Comparison of ENCODE assay signal across 17 cellular contexts in the genomic region with DNA sequence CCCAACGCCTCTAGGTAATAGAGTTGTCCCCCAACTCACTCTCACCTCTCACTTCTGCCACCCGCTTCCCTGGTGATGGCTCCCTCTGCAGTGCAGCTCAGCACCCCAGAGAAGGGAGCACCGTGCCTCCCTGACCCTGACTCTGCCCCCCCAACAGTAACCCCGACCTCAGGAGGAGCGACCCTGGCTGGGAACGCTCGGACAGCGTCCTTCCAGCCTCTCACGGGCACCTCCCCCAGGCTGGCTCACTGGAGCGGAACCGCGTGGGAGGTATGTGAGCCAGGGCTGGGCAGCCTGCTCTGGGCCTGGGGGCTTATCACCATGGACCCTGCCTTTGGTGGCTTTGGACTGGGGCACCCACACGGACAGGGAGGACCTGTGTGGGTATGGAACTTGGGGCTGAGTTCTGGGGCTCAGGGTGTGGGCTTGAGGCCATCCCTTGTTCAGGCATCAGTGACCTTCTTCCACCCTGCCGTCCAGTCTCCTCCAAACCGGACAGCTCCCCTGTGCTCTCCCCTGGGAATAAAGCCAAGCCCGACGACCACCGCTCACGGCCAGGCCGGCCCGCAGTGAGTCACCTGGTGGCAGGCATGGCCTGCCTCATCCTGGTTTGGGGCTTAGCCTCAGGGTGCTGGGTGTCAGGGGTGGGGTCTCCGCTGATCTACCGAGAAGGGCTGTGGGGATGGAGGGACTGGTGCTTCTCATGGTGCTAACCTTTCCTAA. TPM values are rescaled to one million over a fixed set of nuclear protein-coding genes. Genes with fewer than 3 reads are reported as not detected.
"Had no signal": no experiment of that assay in that cellular context is flagged by ENCODE, and none has a peak within 500 bp of the region (broad histone marks: within the 10 kb centered on the region; RNA-seq: fewer than 3 reads in every experiment).

No MANE protein-coding gene starts in this region.

- H3K27ac ChIP-seq: right atrium auricular region, skin epidermis, thyroid gland had no signal

- DNase-seq: activated CD4-positive, alpha-beta T cell treated with anti-CD3 and anti-CD28 coated beads, Interleukin-2, amount 10 ng/mL, durations not matched to agents 7 days and 5 days; activated CD8-positive, alpha-beta memory T cell treated with anti-CD3 and anti-CD28 coated beads, Interleukin-2, amount 50 U/mL, for 48 hours; activated gamma-delta T cell; activated T-cell treated with anti-CD3 and anti-CD28 coated beads, Interleukin-2, amount 50 U/mL, for 72 hours; left ventricle myocardium superior; naive thymus-derived CD8-positive, alpha-beta T cell; nucleus accumbens; stimulated activated CD4-positive, alpha-beta T cell treated with anti-CD3 and anti-CD28 coated beads, Interleukin-15, amount 100 ng/mL, for 24 hours; stimulated activated CD4-positive, alpha-beta T cell treated with anti-CD3 and anti-CD28 coated beads, Interleukin-4, amount 100 ng/mL, for 1 hour; stimulated activated naive B cell treated with anti-CD40 and anti-IgM and Interleukin-4, amounts not matched to agents 10 μg/mL and 1 μg/mL and 100 μg/mL, for 72 hours; thyroid gland had no signal

- FAIRE-seq: colon, endometrium, keratinocyte had no signal

- ATAC-seq: activated naive CD4-positive, alpha-beta T cell treated with anti-CD3 and anti-CD28 coated beads, Interleukin-2, amount 50 U/mL, for 72 hours; activated T-cell treated with anti-CD3 and anti-CD28 coated beads, Interleukin-2, amount 50 U/mL, for 72 hours; left ventricle myocardium superior; naive thymus-derived CD8-positive, alpha-beta T cell; stimulated activated naive B cell treated with anti-CD40 and anti-IgM and Interleukin-4, amounts not matched to agents 10 μg/mL and 1 μg/mL and 100 μg/mL, for 72 hours had no signal

RNA-seq across cellular contexts. Expression of a gene that starts 39.4 kb away (rescaled TPM):
- polyA plus RNA-seq: keratinocyte had no signal
